In genomic region chrX:71111141-71111843, GRCh38 we compare ENCODE assay signal across 8 cellular contexts. TPM values are rescaled to one million over a fixed set of nuclear protein-coding genes. Genes with fewer than 3 reads are reported as not detected.
A peak's percentile ranks its signal among the peaks of the same experiment; 100 is the strongest.
DNase-seq lines count a peak whose midpoint lies in the region; ATAC-seq, FAIRE-seq and TF ChIP-seq lines count a peak whose summit lies in the region.

TSS of gene IL2RG (minus strand) at chrX:71111577. CDS start at chrX:71111539, 38 bp downstream.

- H3K9me3 ChIP-seq in mammary epithelial cell (replicated peaks; ENCODE audit: insufficient read depth, low read length) = no peaks in the 10 kb centered on the region

- H3K4me2 ChIP-seq in mammary epithelial cell (ENCODE audit: insufficient read depth, low read depth, low read length) = no peak within 1 kb of the TSS

- peak; percentile 67 for TF ChIP-seq POLR2A in erythroblast (IDR thresholded peaks at IDR 0.05; ENCODE audit: low read length)

- H3K9me3 Mint-ChIP-seq in nephron progenitor cell = peaks cover 68% of the 10 kb centered on the region

- H3K79me2 ChIP-seq in mammary epithelial cell (ENCODE audit: insufficient read depth, low read length) = no peaks in the 10 kb centered on the region

- WGBS in mammary epithelial cell (ENCODE audit: low coverage, missing lambda C conversion rate) = 66% methylated on average over 8 of the region's 8 CpGs

- H2AFZ ChIP-seq in mammary epithelial cell (ENCODE audit: low read depth, low read length) = no peak within 1 kb of the TSS

- H3K9ac ChIP-seq in mammary epithelial cell (ENCODE audit: insufficient read depth, low read length) = no peak within 1 kb of the TSS

- H4K20me1 ChIP-seq in mammary epithelial cell (ENCODE audit: insufficient read depth, low read length) = no peaks in the 10 kb centered on the region

- dilution Hi-C loops in mammary epithelial cell (cut with HindIII; ENCODE audit: low sequenced_read_pairs) = no loop called here

- H3K27ac ChIP-seq in mammary epithelial cell (ENCODE audit: insufficient read depth, low read depth, low read length) = no peak within 1 kb of the TSS

- no peak for TF ChIP-seq CTCF in nephron progenitor cell (IDR thresholded peaks at IDR 0.05)
- no peak for TF ChIP-seq CTCF in mammary epithelial cell (conservative IDR thresholded peaks at IDR 0.05 in 1 of 2, IDR thresholded peaks at IDR 0.05 in 1 of 2; ENCODE audit: extremely low read depth in 1 of 2, insufficient read depth in 1 of 2, low read depth in 1 of 2, low read length in 2 of 2)

- H3K4me3 ChIP-seq in mammary epithelial cell (replicated peaks in 1 of 3; ENCODE audit: insufficient read depth in 1 of 3, low read depth in 2 of 3, low read length in 3 of 3) = no peak within 1 kb of the TSS

- no peaks in the 10 kb centered on the region for H3K27me3 ChIP-seq in mammary epithelial cell (ENCODE audit: insufficient read depth, low read length)

- intact Hi-C loops in mammary epithelial cell (cut with micrococcal nuclease) = no loop called here

- no peaks in the 10 kb centered on the region for H3K36me3 ChIP-seq in mammary epithelial cell (ENCODE audit: insufficient read depth, low read length)

- no peak within 1 kb of the TSS for H3K4me3 Mint-ChIP-seq in nephron progenitor cell

- peaks cover 59% of the 10 kb centered on the region for H3K4me1 Mint-ChIP-seq in nephron progenitor cell

- FAIRE-seq in GM19239 (lab: Jason Lieb, UNC) = peak; percentile 93

- peaks cover 3% of the 10 kb centered on the region for H3K27me3 Mint-ChIP-seq in nephron progenitor cell (ENCODE audit: low read depth, poor library complexity)

- CTCF ChIA-PET in mammary epithelial cell (lab: Charles Lee; ENCODE audit: low non-redundant PET) = no interaction called here

- no peak for DNase-seq in GM19239 (ENCODE audit: insufficient read length, low spot score)
- peak; percentile 18 to 56 (median 34) for DNase-seq in activated CD4-positive, CD25-positive, alpha-beta regulatory T cell (lab: John Stamatoyannopoulos, UW)
- DNase-seq in erythroblast (lab: John Stamatoyannopoulos, UW) = peak; percentile 8 to 15
- peak; percentile 68 to 83 for DNase-seq in stimulated activated CD8-positive, alpha-beta memory T cell treated with anti-CD3 and anti-CD28 coated beads, Interleukin-7, amount 100 ng/mL, for 4 hours (ENCODE audit: low read depth in 2 of 2)
- no peak for DNase-seq in nephron progenitor cell
- no peak for DNase-seq in mammary epithelial cell
- no peak for DNase-seq in MV-4-11 (lab: John Stamatoyannopoulos, UW)

- no peaks in the 10 kb centered on the region for H3K4me1 ChIP-seq in mammary epithelial cell (ENCODE audit: insufficient read depth, low read length)

- in situ Hi-C loops in mammary epithelial cell (cut with MboI; ENCODE audit: low sequenced_read_pairs in 2 of 2) = no loop called here

- ATAC-seq in HG03280 (IDR thresholded peaks at IDR 0.05; ENCODE audit: unreplicated experiment) = peak; percentile 93

- no peaks in the 10 kb centered on the region for H3K36me3 Mint-ChIP-seq in nephron progenitor cell (ENCODE audit: low read depth)

- no peak within 1 kb of the TSS for H3K27ac Mint-ChIP-seq in nephron progenitor cell

- BruUV-seq in mammary epithelial cell (replicated peaks; lab: Mats Ljungman, UMichigan) = no TSS peak

RNA-seq across cellular contexts. Expression of gene IL2RG, which starts in this region (rescaled TPM):
- not detected for total RNA-seq in mammary epithelial cell
- not detected for polyA plus RNA-seq in mammary epithelial cell
- polyA minus RNA-seq in mammary epithelial cell = not detected

Comparison
In these comparisons a context has a peak if more than half of its experiments do, and no peak if none do; other contexts are left out.
1. DNase-seq: peak in activated CD4-positive, CD25-positive, alpha-beta regulatory T cell (4 of 4), erythroblast (2 of 2) and stimulated activated CD8-positive, alpha-beta memory T cell treated with anti-CD3 and anti-CD28 coated beads, Interleukin-7, amount 100 ng/mL, for 4 hours (2 of 2); none in GM19239 (single experiment), nephron progenitor cell (single experiment), mammary epithelial cell (single experiment) and MV-4-11 (single experiment).